16 cellular contexts compared by ENCODE assay signal in the genomic region with DNA sequence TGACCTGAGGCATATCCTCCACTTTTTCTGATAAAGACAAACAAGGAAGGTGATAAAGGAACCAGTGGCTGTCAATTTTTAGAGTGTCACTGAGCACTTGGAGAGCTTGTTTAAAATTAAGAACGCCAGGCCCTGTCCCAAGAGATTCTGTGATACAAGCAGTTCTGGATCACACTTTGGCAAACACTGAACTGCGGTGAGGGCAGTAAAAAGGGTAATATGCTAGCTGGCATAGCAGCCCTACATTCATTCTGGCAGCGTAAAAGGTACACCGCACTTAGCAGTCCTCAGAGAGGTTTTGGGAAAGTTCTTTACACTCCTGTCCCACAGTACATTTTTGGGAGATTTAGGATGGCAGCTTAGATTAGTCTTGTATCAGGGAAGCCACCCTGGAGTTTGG. TPM values are rescaled to one million over a fixed set of nuclear protein-coding genes. Genes with fewer than 3 reads are reported as not detected.
DNase-seq lines count a peak whose midpoint lies in the region; ATAC-seq and TF ChIP-seq lines count a peak whose summit lies in the region.
"Had no signal": no experiment of that assay in that cellular context is flagged by ENCODE, and none has a peak within 500 bp of the region (broad histone marks: within the 10 kb centered on the region; RNA-seq: fewer than 3 reads in every experiment).

No MANE protein-coding gene starts in this region.

- WGBS in lung, 2 donors = 63 to 78% methylated on average over 4 of the region's 4 CpGs

- in situ Hi-C loops in Panc1 (cut with HindIII; ENCODE audit: low pct_unique_long_range_greater_than_20kb, low sequenced_read_pairs) = no loop called here

- POLR2A ChIA-PET in Panc1 (lab: Charles Lee) (no interaction called here), MCF 10A (lab: Yijun Ruan, JAX) (interaction anchor here (0.5 kb wide), 1 partner anchor 185 kb away, joined by 3 read pairs; no protein-coding TSS in a partner anchor)

- TF ChIP-seq CTCF in Panc1 (IDR thresholded peaks at IDR 0.05) = 0 out of 2 replicates have a peak, but pooled peaks have one; percentile 1
- no peak for TF ChIP-seq CTCF in left ventricle myocardium inferior (IDR thresholded peaks at IDR 0.05; ENCODE audit: borderline replicate concordance)
- TF ChIP-seq CTCF in lung (IDR thresholded peaks at IDR 0.05; ENCODE audit: control extremely low read depth, extremely low read depth) = no peak
- no peak for TF ChIP-seq CTCF in MCF 10A (IDR thresholded peaks at IDR 0.05; ENCODE audit: unreplicated experiment)

- H3K4me3 ChIP-seq in Panc1 (ENCODE audit: low read depth in 2 of 2, low read length in 2 of 2) (no peak overlapping the region), left ventricle myocardium inferior (peak overlapping the region; percentile 35), lung (no peak overlapping the region)
- H3K4me3 ChIP-seq: HAP-1 had no signal

- H3K27me3 ChIP-seq in Panc1 (ENCODE audit: control insufficient read depth, insufficient read depth, low read length) (no peaks in the 10 kb centered on the region), left ventricle myocardium inferior (ENCODE audit: low read depth) (no peaks in the 10 kb centered on the region), lung (ENCODE audit: control insufficient read depth, insufficient read depth) (no peaks in the 10 kb centered on the region)

- H3K4me3 Mint-ChIP-seq in MCF 10A (ENCODE audit: unreplicated experiment) = no peak overlapping the region
- no peak overlapping the region for H3K4me3 Mint-ChIP-seq in activated naive CD4-positive, alpha-beta T cell treated with anti-CD3 and anti-CD28 coated beads, Interleukin-2, amount 10 ng/mL, durations not matched to agents 7 days and 5 days
- H3K4me3 Mint-ChIP-seq in activated naive CD4-positive, alpha-beta T cell treated with anti-CD3 and anti-CD28 coated beads for 36 hours = no peak overlapping the region
- H3K4me3 Mint-ChIP-seq: B cell; CD4-positive, alpha-beta T cell had no signal

- H3K4me1 ChIP-seq in Panc1 (ENCODE audit: control insufficient read depth, insufficient read depth, low read length) (no peaks in the 10 kb centered on the region; the same call in 1 of the 2 replicates), left ventricle myocardium inferior (peaks cover 41% of the 10 kb centered on the region), lung (ENCODE audit: control insufficient read depth in 2 of 2, insufficient read depth in 2 of 2, low read length in 2 of 2) (peaks cover 0 to 3% of the 10 kb centered on the region in 2 donors)
- H3K4me1 ChIP-seq: HAP-1 had no signal

- intact Hi-C loops in Panc1 (cut with micrococcal nuclease; ENCODE audit: unreplicated experiment) = no loop called here
- intact Hi-C loops in Right ventricle myocardium superior (cut with DNase I) = loop anchor here (10.0 kb wide), 1 partner anchor 57 kb away; a partner anchor contains a TSS
- intact Hi-C loops in left ventricle myocardium inferior (cut with micrococcal nuclease) = no loop called here
- intact Hi-C loops in MCF 10A (cut with micrococcal nuclease) = no loop called here
- intact Hi-C loops in activated naive CD4-positive, alpha-beta T cell treated with anti-CD3 and anti-CD28 coated beads for 36 hours (cut with micrococcal nuclease) = no loop called here

- H3K4me1 Mint-ChIP-seq in MCF 10A (ENCODE audit: insufficient read depth, unreplicated experiment) = no peaks in the 10 kb centered on the region
- peaks cover 18% of the 10 kb centered on the region for H3K4me1 Mint-ChIP-seq in activated naive CD4-positive, alpha-beta T cell treated with anti-CD3 and anti-CD28 coated beads, Interleukin-2, amount 10 ng/mL, durations not matched to agents 7 days and 5 days
- no peaks in the 10 kb centered on the region for H3K4me1 Mint-ChIP-seq in activated naive CD4-positive, alpha-beta T cell treated with anti-CD3 and anti-CD28 coated beads for 36 hours (ENCODE audit: low read depth)
- H3K4me1 Mint-ChIP-seq: B cell had no signal

- DNase-seq in Panc1 (ENCODE audit: low read depth, low spot score) = no peak
- DNase-seq in Right ventricle myocardium superior = no peak
- no peak for DNase-seq in left ventricle myocardium inferior
- DNase-seq in lung (ENCODE audit: low spot score) = no peak
- no peak for DNase-seq in T-helper 2 cell
- DNase-seq in MCF 10A (ENCODE audit: unreplicated experiment) = no peak
- DNase-seq in activated naive CD4-positive, alpha-beta T cell treated with anti-CD3 and anti-CD28 coated beads, Interleukin-2, amount 10 ng/mL, durations not matched to agents 7 days and 5 days = no peak
- DNase-seq in activated naive CD4-positive, alpha-beta T cell treated with anti-CD3 and anti-CD28 coated beads for 36 hours = no peak
- DNase-seq: C1 segment of cervical spinal cord; Calu3; CD4-positive, alpha-beta T cell; DMS 273 treated with DMSO at 0.1 percent for 48 hours had no signal

- no peak overlapping the region for H3K27ac Mint-ChIP-seq in MCF 10A (ENCODE audit: low read depth, unreplicated experiment)
- no peak overlapping the region for H3K27ac Mint-ChIP-seq in activated naive CD4-positive, alpha-beta T cell treated with anti-CD3 and anti-CD28 coated beads, Interleukin-2, amount 10 ng/mL, durations not matched to agents 7 days and 5 days
- H3K27ac Mint-ChIP-seq in activated naive CD4-positive, alpha-beta T cell treated with anti-CD3 and anti-CD28 coated beads for 36 hours = no peak overlapping the region
- H3K27ac Mint-ChIP-seq: B cell; CD4-positive, alpha-beta T cell had no signal

- H3K36me3 ChIP-seq in Panc1 (ENCODE audit: control insufficient read depth, insufficient read depth, low read length) = no peaks in the 10 kb centered on the region
- no peaks in the 10 kb centered on the region for H3K36me3 ChIP-seq in left ventricle myocardium inferior
- H3K36me3 ChIP-seq in lung (ENCODE audit: control insufficient read depth in 2 of 2, insufficient read depth in 2 of 2, low read length in 2 of 2) = no peaks in the 10 kb centered on the region
- H3K36me3 ChIP-seq: HAP-1 had no signal

- no peaks in the 10 kb centered on the region for H3K27me3 Mint-ChIP-seq in MCF 10A (ENCODE audit: insufficient read depth, unreplicated experiment)
- peaks cover 21% of the 10 kb centered on the region for H3K27me3 Mint-ChIP-seq in activated naive CD4-positive, alpha-beta T cell treated with anti-CD3 and anti-CD28 coated beads, Interleukin-2, amount 10 ng/mL, durations not matched to agents 7 days and 5 days
- peaks cover 10% of the 10 kb centered on the region for H3K27me3 Mint-ChIP-seq in activated naive CD4-positive, alpha-beta T cell treated with anti-CD3 and anti-CD28 coated beads for 36 hours (ENCODE audit: low read depth)

- BruUV-seq in Panc1 (replicated peaks; lab: Mats Ljungman, UMichigan) (no TSS peak), MCF 10A (replicated peaks; lab: Mats Ljungman, UMichigan) (no TSS peak)

- ATAC-seq in Panc1 (no peak; the same call in 1 of the 2 replicates), Right ventricle myocardium superior (ENCODE audit: poor library complexity) (peak; percentile 91), lung (ENCODE audit: insufficient read depth, low FRiP score) (no peak)

- H3K27ac ChIP-seq in Panc1 (ENCODE audit: low read length) (no peak overlapping the region), left ventricle myocardium inferior (replicated peaks) (peak overlapping the region; percentile 85), lung (ENCODE audit: low read depth in 1 of 2, low read length in 1 of 2) (peak overlapping the region; percentile 14 to 56)

- no peaks in the 10 kb centered on the region for H3K36me3 Mint-ChIP-seq in MCF 10A (ENCODE audit: insufficient read depth, unreplicated experiment)
- no peaks in the 10 kb centered on the region for H3K36me3 Mint-ChIP-seq in activated naive CD4-positive, alpha-beta T cell treated with anti-CD3 and anti-CD28 coated beads, Interleukin-2, amount 10 ng/mL, durations not matched to agents 7 days and 5 days
- H3K36me3 Mint-ChIP-seq in activated naive CD4-positive, alpha-beta T cell treated with anti-CD3 and anti-CD28 coated beads for 36 hours (ENCODE audit: low read depth) = no peaks in the 10 kb centered on the region

- H3K9me3 ChIP-seq in Panc1 (ENCODE audit: control insufficient read depth, insufficient read depth, low read depth, low read length) = no peaks in the 10 kb centered on the region
- H3K9me3 ChIP-seq in left ventricle myocardium inferior (replicated peaks) = no peaks in the 10 kb centered on the region
- no peaks in the 10 kb centered on the region for H3K9me3 ChIP-seq in lung (ENCODE audit: control insufficient read depth in 2 of 2, insufficient read depth in 1 of 2, low read length in 1 of 2)
- H3K9me3 ChIP-seq: HAP-1 had no signal

- CTCF ChIA-PET in Panc1 (lab: Charles Lee) = no interaction called here
- CTCF ChIA-PET in MCF 10A (lab: Yijun Ruan, JAX) = interaction anchor here (0.5 to 1.3 kb wide), 5 partner anchors 28 to 240 kb away, joined by 3 to 5 read pairs (median 3); no protein-coding TSS in a partner anchor
- CTCF ChIA-PET in activated naive CD4-positive, alpha-beta T cell treated with anti-CD3 and anti-CD28 coated beads, Interleukin-2, amount 10 ng/mL, durations not matched to agents 7 days and 5 days (lab: Charles Lee) = no interaction called here
- CTCF ChIA-PET in activated naive CD4-positive, alpha-beta T cell treated with anti-CD3 and anti-CD28 coated beads for 36 hours (lab: Charles Lee) = interaction anchor here (1.2 kb wide), 1 partner anchor 131 kb away, joined by 6 read pairs; no protein-coding TSS in a partner anchor

- H3K9me3 Mint-ChIP-seq in MCF 10A (ENCODE audit: unreplicated experiment) = no peaks in the 10 kb centered on the region
- H3K9me3 Mint-ChIP-seq in activated naive CD4-positive, alpha-beta T cell treated with anti-CD3 and anti-CD28 coated beads, Interleukin-2, amount 10 ng/mL, durations not matched to agents 7 days and 5 days = no peaks in the 10 kb centered on the region
- no peaks in the 10 kb centered on the region for H3K9me3 Mint-ChIP-seq in activated naive CD4-positive, alpha-beta T cell treated with anti-CD3 and anti-CD28 coated beads for 36 hours
- H3K9me3 Mint-ChIP-seq: CD4-positive, alpha-beta T cell had no signal

RNA-seq across cellular contexts. Expression of a gene that starts 55.2 kb away (rescaled TPM):
- total RNA-seq in Panc1 (2021; ENCODE audit: unreplicated experiment) (11.1 TPM), Right ventricle myocardium superior (29.2 TPM), left ventricle myocardium inferior (16.1 TPM), lung (10 to 100 TPM; 34.2 to 90.0 TPM), MCF 10A (2022) (0.79 and 4.5 TPM in 2 replicates)
- 4.3 TPM for polyA plus RNA-seq in Panc1 (2012; ENCODE audit: insufficient read length)
- polyA plus RNA-seq in lung = 1 to 10 TPM; 3.7 to 6.1 TPM
- under 1 TPM; 0.64 to 0.81 TPM for total RNA-seq in activated naive CD4-positive, alpha-beta T cell treated with anti-CD3 and anti-CD28 coated beads for 36 hours
- total RNA-seq: G401, HT-29 had no signal

Comparison
In these comparisons a context has a peak if more than half of its experiments do, and no peak if none do; other contexts are left out.
1. CTCF ChIA-PET loops: an anchor here in MCF 10A (0.5 to 1.3 kb wide) and activated naive CD4-positive, alpha-beta T cell treated with anti-CD3 and anti-CD28 coated beads for 36 hours (1.2 kb wide); none called in Panc1 and activated naive CD4-positive, alpha-beta T cell treated with anti-CD3 and anti-CD28 coated beads, Interleukin-2, amount 10 ng/mL, durations not matched to agents 7 days and 5 days.